Comparison of ENCODE assay signal across 9 cellular contexts in the genomic region with DNA sequence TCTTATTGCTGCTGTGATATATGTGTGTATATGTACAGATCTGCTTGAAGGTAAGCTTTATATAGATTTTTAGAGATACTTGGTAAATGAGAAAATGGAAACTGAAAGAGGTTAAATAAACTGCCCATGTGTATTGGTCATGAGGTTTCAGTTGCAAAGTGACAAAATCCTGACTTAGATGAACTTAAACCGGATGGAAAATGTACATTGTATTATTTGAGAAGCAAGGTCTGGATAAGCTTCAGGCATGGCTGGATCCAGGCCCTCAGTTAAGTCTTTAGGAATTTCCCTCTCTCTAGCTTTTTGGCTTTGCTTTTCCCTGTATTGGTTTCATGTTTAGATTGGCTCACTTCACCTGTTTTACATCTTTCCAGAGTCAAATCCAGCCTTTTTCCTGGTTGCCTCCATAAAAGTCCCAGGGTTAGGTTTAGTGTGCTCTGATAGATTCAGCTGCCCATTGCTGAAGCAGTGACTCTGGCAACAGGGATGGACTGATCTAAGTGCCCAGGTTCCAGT. TPM values are rescaled to one million over a fixed set of nuclear protein-coding genes. Genes with fewer than 3 reads are reported as not detected.
DNase-seq lines count a peak whose midpoint lies in the region; ATAC-seq and TF ChIP-seq lines count a peak whose summit lies in the region.
"Had no signal": no experiment of that assay in that cellular context is flagged by ENCODE, and none has a peak within 500 bp of the region (broad histone marks: within the 10 kb centered on the region; RNA-seq: fewer than 3 reads in every experiment).

No MANE protein-coding gene starts in this region.

- H3K36me3 ChIP-seq in Panc1 (ENCODE audit: control insufficient read depth, insufficient read depth, low read length): no peaks in the 10 kb centered on the region; the same call in 1 of the 2 replicates
- no peaks in the 10 kb centered on the region for H3K36me3 ChIP-seq in stomach
- H3K36me3 ChIP-seq: WERI-Rb-1 had no signal

- TF ChIP-seq POLR2A in stomach (IDR thresholded peaks at IDR 0.05): no peak

- H3K9me3 Mint-ChIP-seq in activated naive CD4-positive, alpha-beta T cell treated with anti-CD3 and anti-CD28 coated beads, Interleukin-2, amount 50 U/mL, for 24 hours: no peaks in the 10 kb centered on the region
- no peaks in the 10 kb centered on the region for H3K9me3 Mint-ChIP-seq in activated naive CD4-positive, alpha-beta T cell treated with anti-CD3 and anti-CD28 coated beads, Interleukin-2, amount 10 ng/mL, durations not matched to agents 7 days and 5 days

- in situ Hi-C loops in Panc1 (cut with HindIII; ENCODE audit: low pct_unique_long_range_greater_than_20kb, low sequenced_read_pairs): no loop called here

- DNase-seq in activated naive CD4-positive, alpha-beta T cell treated with anti-CD3 and anti-CD28 coated beads, Interleukin-2, amount 10 ng/mL, durations not matched to agents 7 days and 5 days: no peak
- DNase-seq in Panc1 (ENCODE audit: low read depth, low spot score): no peak
- DNase-seq in stomach: no peak
- no peak for DNase-seq in hypothalamus (lab: John Stamatoyannopoulos, UW)
- DNase-seq in cerebellar cortex (ENCODE audit: low spot score): no peak
- DNase-seq: WERI-Rb-1 had no signal

- no peak overlapping the region for H3K4me3 ChIP-seq in Panc1 (ENCODE audit: low read depth in 2 of 2, low read length in 2 of 2)
- no peak overlapping the region for H3K4me3 ChIP-seq in stomach

- 24 to 48% (median 26%) methylated on average over 1 of the region's 1 CpG for WGBS in stomach, 5 donors

- intact Hi-C loops in Panc1 (cut with micrococcal nuclease; ENCODE audit: unreplicated experiment): no loop called here
- intact Hi-C loops in stomach (cut with DNase I; ENCODE audit: low total_unique reads): no loop called here

- no peak for TF ChIP-seq EP300 in stomach (IDR thresholded peaks at IDR 0.05)

- peak; percentile 59 for ATAC-seq in HG02798 (IDR thresholded peaks at IDR 0.05; ENCODE audit: poor library complexity, unreplicated experiment)
- ATAC-seq in Panc1: no peak
- no peak for ATAC-seq in GM21737 (IDR thresholded peaks at IDR 0.05; ENCODE audit: unreplicated experiment)

- H3K27ac Mint-ChIP-seq in activated naive CD4-positive, alpha-beta T cell treated with anti-CD3 and anti-CD28 coated beads, Interleukin-2, amount 50 U/mL, for 24 hours: peak overlapping the region; percentile 25
- no peak overlapping the region for H3K27ac Mint-ChIP-seq in activated naive CD4-positive, alpha-beta T cell treated with anti-CD3 and anti-CD28 coated beads, Interleukin-2, amount 10 ng/mL, durations not matched to agents 7 days and 5 days

- no peaks in the 10 kb centered on the region for H3K9me3 ChIP-seq in Panc1 (ENCODE audit: control insufficient read depth, insufficient read depth, low read depth, low read length)
- no peaks in the 10 kb centered on the region for H3K9me3 ChIP-seq in stomach

- H3K4me1 Mint-ChIP-seq in activated naive CD4-positive, alpha-beta T cell treated with anti-CD3 and anti-CD28 coated beads, Interleukin-2, amount 50 U/mL, for 24 hours: peaks cover 10% of the 10 kb centered on the region
- H3K4me1 Mint-ChIP-seq in activated naive CD4-positive, alpha-beta T cell treated with anti-CD3 and anti-CD28 coated beads, Interleukin-2, amount 10 ng/mL, durations not matched to agents 7 days and 5 days: peaks cover 19% of the 10 kb centered on the region

- CTCF ChIA-PET in activated naive CD4-positive, alpha-beta T cell treated with anti-CD3 and anti-CD28 coated beads, Interleukin-2, amount 10 ng/mL, durations not matched to agents 7 days and 5 days (lab: Charles Lee): no interaction called here
- CTCF ChIA-PET in Panc1 (lab: Charles Lee): no interaction called here

- TF ChIP-seq CTCF in Panc1 (IDR thresholded peaks at IDR 0.05) (no peak), stomach (IDR thresholded peaks at IDR 0.05) (no peak)

- H3K4me3 Mint-ChIP-seq in activated naive CD4-positive, alpha-beta T cell treated with anti-CD3 and anti-CD28 coated beads, Interleukin-2, amount 50 U/mL, for 24 hours: no peak overlapping the region
- H3K4me3 Mint-ChIP-seq in activated naive CD4-positive, alpha-beta T cell treated with anti-CD3 and anti-CD28 coated beads, Interleukin-2, amount 10 ng/mL, durations not matched to agents 7 days and 5 days: no peak overlapping the region

- H3K4me1 ChIP-seq in Panc1 (ENCODE audit: control insufficient read depth, insufficient read depth, low read length) (peaks cover 60% of the 10 kb centered on the region), stomach (peaks cover 20 to 47% (median 42%) of the 10 kb centered on the region in 4 donors)

- H3K27me3 ChIP-seq in Panc1 (ENCODE audit: control insufficient read depth, insufficient read depth, low read length) (no peaks in the 10 kb centered on the region), stomach (no peaks in the 10 kb centered on the region)

- no peaks in the 10 kb centered on the region for H3K27me3 Mint-ChIP-seq in activated naive CD4-positive, alpha-beta T cell treated with anti-CD3 and anti-CD28 coated beads, Interleukin-2, amount 50 U/mL, for 24 hours
- peaks cover 45% of the 10 kb centered on the region for H3K27me3 Mint-ChIP-seq in activated naive CD4-positive, alpha-beta T cell treated with anti-CD3 and anti-CD28 coated beads, Interleukin-2, amount 10 ng/mL, durations not matched to agents 7 days and 5 days

- H3K36me3 Mint-ChIP-seq in activated naive CD4-positive, alpha-beta T cell treated with anti-CD3 and anti-CD28 coated beads, Interleukin-2, amount 50 U/mL, for 24 hours: no peaks in the 10 kb centered on the region
- H3K36me3 Mint-ChIP-seq in activated naive CD4-positive, alpha-beta T cell treated with anti-CD3 and anti-CD28 coated beads, Interleukin-2, amount 10 ng/mL, durations not matched to agents 7 days and 5 days: no peaks in the 10 kb centered on the region

- no TSS peak for BruUV-seq in Panc1 (replicated peaks; lab: Mats Ljungman, UMichigan)

- H3K27ac ChIP-seq in Panc1 (ENCODE audit: low read length): peak overlapping the region; percentile 93
- H3K27ac ChIP-seq in stomach: peak overlapping the region in 4 of 5 donors; percentile 25 to 72 (median 54)
- H3K27ac ChIP-seq: WERI-Rb-1 had no signal

- POLR2A ChIA-PET in Panc1 (lab: Charles Lee): interaction anchor here (0.6 to 1.1 kb wide), 2 partner anchors 16 to 341 kb away, joined by 3 read pairs; no protein-coding TSS in a partner anchor

RNA-seq across cellular contexts. Expression of a gene that starts 21.0 kb away (rescaled TPM):
- total RNA-seq in Panc1 (2021; ENCODE audit: unreplicated experiment) (1.9 TPM), stomach (10 to 100 TPM in 1 of 5 donors, 1 to 10 TPM in 3, not detected in 1; 1.3 to 16.9 (median 3.4) TPM)
- 9.4 TPM for polyA plus RNA-seq in Panc1 (2012; ENCODE audit: insufficient read length)
- 1 to 10 TPM in 2 of 3 donors, not detected in 1; 1.9 to 2.4 TPM for polyA plus RNA-seq in stomach
